8 cellular contexts compared by ENCODE assay signal in the genomic region with DNA sequence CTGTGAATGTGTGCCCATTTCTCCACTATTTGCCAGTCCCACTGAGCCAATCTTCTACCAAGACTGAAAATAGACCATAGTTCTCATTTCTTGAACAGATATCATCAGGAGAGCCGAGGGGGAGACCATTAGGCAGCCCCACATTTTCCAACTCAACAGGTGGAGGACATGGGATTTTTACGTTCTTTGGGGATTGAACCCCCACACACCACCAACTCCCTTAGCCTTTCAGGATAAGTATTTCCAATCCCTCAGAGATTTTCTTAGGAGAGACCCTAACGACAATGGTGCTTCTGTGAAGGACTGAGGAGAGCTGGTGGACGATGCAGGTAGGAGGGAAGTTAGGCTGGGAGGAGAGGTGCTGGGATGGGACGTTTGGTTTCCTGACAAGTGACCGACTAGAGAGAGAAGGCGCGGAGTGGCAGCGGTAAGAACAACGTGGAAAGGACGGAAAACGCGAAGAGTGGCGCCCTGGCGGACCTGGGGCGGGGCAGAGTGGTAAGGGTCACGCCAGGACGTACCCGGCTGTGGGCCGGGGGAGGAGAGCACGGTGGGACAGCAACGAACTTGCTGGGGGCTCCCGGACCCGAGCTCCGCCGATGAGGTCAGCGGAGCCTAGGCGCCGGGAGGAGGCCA. TPM values are rescaled to one million over a fixed set of nuclear protein-coding genes. Genes with fewer than 3 reads are reported as not detected.
DNase-seq lines count a peak whose midpoint lies in the region; ATAC-seq and TF ChIP-seq lines count a peak whose summit lies in the region.

No MANE protein-coding gene starts in this region.

- in situ Hi-C loops in Panc1 (cut with HindIII; ENCODE audit: low pct_unique_long_range_greater_than_20kb, low sequenced_read_pairs), result no loop called here

- ATAC-seq in Panc1 (peak; percentile 12; the same call in 1 of the 2 replicates), GM21515 (IDR thresholded peaks at IDR 0.05; ENCODE audit: unreplicated experiment) (no peak), GM21619 (IDR thresholded peaks at IDR 0.05; ENCODE audit: unreplicated experiment) (no peak)

- H3K9me3 ChIP-seq in CD4-positive, alpha-beta memory T cell (ENCODE audit: control insufficient read depth in 1 of 2, low read length in 2 of 2), result no peaks in the 10 kb centered on the region
- no peaks in the 10 kb centered on the region for H3K9me3 ChIP-seq in Panc1 (ENCODE audit: control insufficient read depth, insufficient read depth, low read depth, low read length)
- H3K9me3 ChIP-seq in neural progenitor cell (ENCODE audit: low read depth), result no peaks in the 10 kb centered on the region

- H3K4me1 Mint-ChIP-seq in CD4-positive, alpha-beta memory T cell, result peaks cover 8 to 21% (median 17%) of the 10 kb centered on the region in 4 donors
- peaks cover 14% of the 10 kb centered on the region for H3K4me1 Mint-ChIP-seq in neural progenitor cell

- no peaks in the 10 kb centered on the region for H3K36me3 Mint-ChIP-seq in CD4-positive, alpha-beta memory T cell
- peaks cover 1% of the 10 kb centered on the region for H3K36me3 Mint-ChIP-seq in neural progenitor cell

- peaks cover 27% of the 10 kb centered on the region for H3K27me3 ChIP-seq in CD4-positive, alpha-beta memory T cell (ENCODE audit: insufficient read depth, low read length)
- H3K27me3 ChIP-seq in Panc1 (ENCODE audit: control insufficient read depth, insufficient read depth, low read length), result peaks cover 43% of the 10 kb centered on the region
- peaks cover 83% of the 10 kb centered on the region for H3K27me3 ChIP-seq in neural progenitor cell

- no peak for DNase-seq in CD4-positive, alpha-beta memory T cell
- DNase-seq in Panc1 (ENCODE audit: low read depth, low spot score), result no peak
- no peak for DNase-seq in epithelial cell of proximal tubule (ENCODE audit: low read depth)
- peak; percentile 33 for DNase-seq in neural progenitor cell (ENCODE audit: low spot score)
- no peak for DNase-seq in DMS153 (lab: John Stamatoyannopoulos, UW)
- no peak for DNase-seq in COLO668 (lab: John Stamatoyannopoulos, UW; ENCODE audit: unreplicated experiment)

- H4K20me1 ChIP-seq in neural progenitor cell (ENCODE audit: low read depth), result no peaks in the 10 kb centered on the region

- H3K9me3 Mint-ChIP-seq in CD4-positive, alpha-beta memory T cell, result peaks cover 0 to 2% (median 0%) of the 10 kb centered on the region in 8 donors
- no peaks in the 10 kb centered on the region for H3K9me3 Mint-ChIP-seq in neural progenitor cell

- no peaks in the 10 kb centered on the region for H3K79me2 ChIP-seq in neural progenitor cell (ENCODE audit: low read depth)

- CTCF ChIA-PET in CD4-positive, alpha-beta memory T cell (lab: Charles Lee; ENCODE audit: partially characterized antibody), result no interaction called here
- CTCF ChIA-PET in Panc1 (lab: Charles Lee), result no interaction called here

- peak overlapping the region; percentile 95 for H2AFZ ChIP-seq in neural progenitor cell (replicated peaks)

- no peak overlapping the region for H3K4me3 ChIP-seq in CD4-positive, alpha-beta memory T cell (ENCODE audit: low read length in 2 of 2)
- H3K4me3 ChIP-seq in Panc1 (ENCODE audit: low read depth in 2 of 2, low read length in 2 of 2) (peak overlapping the region; percentile 43 to 55), epithelial cell of proximal tubule (ENCODE audit: low read depth, low read length) (peak overlapping the region; percentile 66), neural progenitor cell (peak overlapping the region; percentile 64)

- H3K4me1 ChIP-seq in CD4-positive, alpha-beta memory T cell (ENCODE audit: insufficient read depth, low read length), result peaks cover 18% of the 10 kb centered on the region
- peaks cover 6% of the 10 kb centered on the region for H3K4me1 ChIP-seq in Panc1 (ENCODE audit: control insufficient read depth, insufficient read depth, low read length)
- peaks cover 13% of the 10 kb centered on the region for H3K4me1 ChIP-seq in neural progenitor cell

- BruUV-seq in Panc1 (replicated peaks; lab: Mats Ljungman, UMichigan), result no TSS peak

- no peaks in the 10 kb centered on the region for H3K36me3 ChIP-seq in CD4-positive, alpha-beta memory T cell (ENCODE audit: insufficient read depth, low read length)
- H3K36me3 ChIP-seq in Panc1 (ENCODE audit: control insufficient read depth, insufficient read depth, low read length), result no peaks in the 10 kb centered on the region
- no peaks in the 10 kb centered on the region for H3K36me3 ChIP-seq in neural progenitor cell

- peak overlapping the region; percentile 93 for H3K4me2 ChIP-seq in neural progenitor cell

- TF ChIP-seq CTCF in Panc1 (IDR thresholded peaks at IDR 0.05) (no peak), epithelial cell of proximal tubule (conservative IDR thresholded peaks at IDR 0.05; ENCODE audit: low read depth, low read length) (no peak), neural progenitor cell (IDR thresholded peaks at IDR 0.05) (no peak)

- H3F3A ChIP-seq in neural progenitor cell (ENCODE audit: low read depth), result peaks cover 20% of the 10 kb centered on the region

- H3K4me3 Mint-ChIP-seq in CD4-positive, alpha-beta memory T cell, result peak overlapping the region; percentile 75 to 93 (median 84)
- H3K4me3 Mint-ChIP-seq in neural progenitor cell, result peak overlapping the region; percentile 86

- intact Hi-C loops in CD4-positive, alpha-beta memory T cell (cut with micrococcal nuclease), result no loop called here
- intact Hi-C loops in Panc1 (cut with micrococcal nuclease; ENCODE audit: unreplicated experiment), result loop anchor here (5.0 kb wide), 1 partner anchor 1209 kb away; no protein-coding TSS in a partner anchor

- H3K27ac Mint-ChIP-seq in CD4-positive, alpha-beta memory T cell, result no peak overlapping the region
- peak overlapping the region; percentile 22 for H3K27ac Mint-ChIP-seq in neural progenitor cell

- POLR2A ChIA-PET in CD4-positive, alpha-beta memory T cell (lab: Charles Lee; ENCODE audit: partially characterized antibody), result no interaction called here
- POLR2A ChIA-PET in Panc1 (lab: Charles Lee), result no interaction called here

- no peak overlapping the region for H3K9ac ChIP-seq in neural progenitor cell

- peaks cover 24 to 35% of the 10 kb centered on the region in 2 donors for H3K27me3 Mint-ChIP-seq in CD4-positive, alpha-beta memory T cell
- peaks cover 13% of the 10 kb centered on the region for H3K27me3 Mint-ChIP-seq in neural progenitor cell (ENCODE audit: insufficient read depth, low read depth)

- no peak overlapping the region for H3K27ac ChIP-seq in CD4-positive, alpha-beta memory T cell (ENCODE audit: low read depth, low read length)
- H3K27ac ChIP-seq in Panc1 (ENCODE audit: low read length) (no peak overlapping the region), neural progenitor cell (no peak overlapping the region)

RNA-seq across cellular contexts. Expression of gene CHSY3, which starts 0.7 kb away (rescaled TPM):
- total RNA-seq in CD4-positive, alpha-beta memory T cell, result not detected
- not detected for polyA plus RNA-seq in CD4-positive, alpha-beta memory T cell
- total RNA-seq in Panc1 (2021; ENCODE audit: unreplicated experiment) (not detected), epithelial cell of proximal tubule (1.7 and 2.5 TPM in 2 replicates), neural progenitor cell (ENCODE audit: low replicate concordance) (0.30 and 0.90 TPM in 2 replicates)
- not detected for polyA plus RNA-seq in Panc1 (2012; ENCODE audit: insufficient read length)

Comparison
In these comparisons a context has a peak if more than half of its experiments do, and no peak if none do; other contexts are left out.
1. H3K4me3 ChIP-seq: peak in Panc1 (2 of 2), epithelial cell of proximal tubule (single experiment) and neural progenitor cell (single experiment); none in CD4-positive, alpha-beta memory T cell (0 of 2).